ENCODE assay signal across 2 cellular contexts in genomic region chr16:30127994-30128393, GRCh38.
TF ChIP-seq lines count a peak whose summit lies in the region.

No MANE protein-coding gene starts in this region.

TF ChIP-seq in HEK293, 187 proteins besides CTCF, POLR2A, EP300 and RAD21:
- TF ChIP-seq ZNF121 (tag by site-specific recombination; IDR thresholded peaks at IDR 0.05), result no peak
- TF ChIP-seq ZNF558 (tag by site-specific recombination; IDR thresholded peaks at IDR 0.05), result peak; percentile 79; the same call in 1 of the 2 replicates

TF ChIP-seq in H1, 55 proteins besides CTCF, POLR2A, EP300 and RAD21:
- TF ChIP-seq TCF12 (IDR thresholded peaks at IDR 0.05; ENCODE audit: low read depth, low read length), result no peak
- TF ChIP-seq TAF1 (IDR thresholded peaks at IDR 0.05; ENCODE audit: low read depth, low read length), result no peak
- no peak for TF ChIP-seq CBX5 (IDR thresholded peaks at IDR 0.05; ENCODE audit: low read depth, low read length)
- no peak for TF ChIP-seq SP1 (IDR thresholded peaks at IDR 0.05; ENCODE audit: low read depth, low read length)
- TF ChIP-seq ASH2L (IDR thresholded peaks at IDR 0.05; ENCODE audit: low read length), result no peak
- TF ChIP-seq CHD2 (IDR thresholded peaks at IDR 0.05; ENCODE audit: low read length), result no peak
- no peak for TF ChIP-seq RXRA (IDR thresholded peaks at IDR 0.05; ENCODE audit: insufficient read depth, low read depth, low read length)
- TF ChIP-seq SIRT6 (IDR thresholded peaks at IDR 0.05; ENCODE audit: low read length), result no peak
- TF ChIP-seq RFX5 (IDR thresholded peaks at IDR 0.05; ENCODE audit: borderline replicate concordance, low read depth, low read length), result no peak
- no peak for TF ChIP-seq RBBP5 (IDR thresholded peaks at IDR 0.05; ENCODE audit: borderline replicate concordance, low read depth, low read length)
- no peak for TF ChIP-seq EZH2 (IDR thresholded peaks at IDR 0.05; ENCODE audit: low read depth, low read length, severe bottlenecking)
- no peak for TF ChIP-seq TBP (IDR thresholded peaks at IDR 0.05; ENCODE audit: low read depth, low read length)
- TF ChIP-seq USF2 (IDR thresholded peaks at IDR 0.05; ENCODE audit: low read length), result no peak
- no peak for TF ChIP-seq CBX8 (IDR thresholded peaks at IDR 0.05; ENCODE audit: borderline replicate concordance, low read depth, low read length)
- TF ChIP-seq EGR1 (IDR thresholded peaks at IDR 0.05; ENCODE audit: borderline replicate concordance, low read depth, low read length), result no peak
- no peak for TF ChIP-seq TAF7 (optimal IDR thresholded peaks at IDR 0.05; ENCODE audit: borderline replicate concordance, low read depth, low read length)
- no peak for TF ChIP-seq SIX5 (IDR thresholded peaks at IDR 0.05; ENCODE audit: low read depth, low read length)
- TF ChIP-seq JUND (IDR thresholded peaks at IDR 0.05; ENCODE audit: low read length), result no peak
- TF ChIP-seq, protein P1, sequence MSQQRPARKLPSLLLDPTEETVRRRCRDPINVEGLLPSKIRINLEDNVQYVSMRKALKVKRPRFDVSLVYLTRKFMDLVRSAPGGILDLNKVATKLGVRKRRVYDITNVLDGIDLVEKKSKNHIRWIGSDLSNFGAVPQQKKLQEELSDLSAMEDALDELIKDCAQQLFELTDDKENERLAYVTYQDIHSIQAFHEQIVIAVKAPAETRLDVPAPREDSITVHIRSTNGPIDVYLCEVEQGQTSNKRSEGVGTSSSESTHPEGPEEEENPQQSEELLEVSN (IDR thresholded peaks at IDR 0.05), result no peak
